1 cellular context compared by ENCODE assay signal in genomic region chr10:11261687-11262086, GRCh38.
TF ChIP-seq lines count a peak whose summit lies in the region.

No MANE protein-coding gene starts in this region.

TF ChIP-seq in SK-N-SH treated with all-trans-retinoic acid at 6 μM for 48 hours, 23 proteins besides CTCF, POLR2A, EP300 and RAD21 (continued from another document):
- TF ChIP-seq POU6F1 (CRISPR knock-in tag; IDR thresholded peaks at IDR 0.05; ENCODE audit: borderline replicate concordance, low read depth) (no peak), ZNF8 (CRISPR knock-in tag; IDR thresholded peaks at IDR 0.05) (no peak), GLIS3 (CRISPR knock-in tag; IDR thresholded peaks at IDR 0.05) (no peak), CREB5 (CRISPR knock-in tag; IDR thresholded peaks at IDR 0.05; ENCODE audit: low read depth) (no peak)
